In genomic region chr1:174036204-174036603, GRCh38 we compare ENCODE assay signal across 26 cellular contexts.
"Had no signal": no experiment of that assay in that cellular context is flagged by ENCODE, and none has a peak within 500 bp of the region (broad histone marks: within the 10 kb centered on the region; RNA-seq: fewer than 3 reads in every experiment).

No MANE protein-coding gene starts in this region.

- H3K4me3 Mint-ChIP-seq: central memory CD8-positive, alpha-beta T cell; dendritic cell treated with granulocyte-macrophage colony-stimulating factor and Interleukin-4, amounts not matched to agents 40 ng/mL and 50 ng/mL, for 4 days; naive thymus-derived CD4-positive, alpha-beta T cell; nephron; neural progenitor cell had no signal

- H3K27me3 Mint-ChIP-seq: central memory CD8-positive, alpha-beta T cell; dendritic cell treated with granulocyte-macrophage colony-stimulating factor and Interleukin-4, amounts not matched to agents 40 ng/mL and 50 ng/mL, for 4 days; progenitor cell of endocrine pancreas had no signal

- H3K9ac ChIP-seq: neural progenitor cell, parathyroid adenoma had no signal

- H3K27ac ChIP-seq: colonic mucosa, neural progenitor cell, parathyroid adenoma, stomach, thyroid gland had no signal

- H3K27me3 ChIP-seq: colonic mucosa, esophagus squamous epithelium, stomach, thyroid gland had no signal

- DNase-seq: colonic mucosa; effector memory CD4-positive, alpha-beta T cell; erythroblast; esophagus squamous epithelium; foreskin melanocyte; head of caudate nucleus; mammary epithelial cell; mesendoderm; midbrain; naive thymus-derived CD4-positive, alpha-beta T cell; stimulated activated CD4-positive, alpha-beta T cell treated with anti-CD3 and anti-CD28 coated beads, Interleukin-12 subunit alpha, Interleukin-12 subunit beta, amount 100 ng/mL, for 4 hours; stimulated activated CD4-positive, alpha-beta T cell treated with anti-CD3 and anti-CD28 coated beads, Interleukin-1b, Interleukin-23, amount 100 ng/mL, for 48 hours; stimulated activated CD4-positive, alpha-beta T cell treated with anti-CD3 and anti-CD28 coated beads, Interleukin-4, amount 100 ng/mL, for 1 hour; stimulated activated CD8-positive, alpha-beta memory T cell treated with anti-CD3 and anti-CD28 coated beads, Interleukin-4, amount 100 ng/mL, for 48 hours; stimulated activated naive CD4-positive, alpha-beta T cell treated with Interleukin-2 at 50 U/mL for 16 hours; stomach; thyroid gland; trophoblast cell had no signal

- H2AFZ ChIP-seq: neural progenitor cell, parathyroid adenoma had no signal

- H3K9me3 Mint-ChIP-seq: central memory CD8-positive, alpha-beta T cell; dendritic cell treated with granulocyte-macrophage colony-stimulating factor and Interleukin-4, amounts not matched to agents 40 ng/mL and 50 ng/mL, for 4 days; naive thymus-derived CD4-positive, alpha-beta T cell; nephron; neural progenitor cell had no signal

- ATAC-seq: naive thymus-derived CD4-positive, alpha-beta T cell; sciatic nerve had no signal

- H3K9me3 ChIP-seq: colonic mucosa, esophagus squamous epithelium, stomach, thyroid gland had no signal

- H3K36me3 Mint-ChIP-seq: naive thymus-derived CD4-positive, alpha-beta T cell; neural progenitor cell had no signal

- H3K4me2 ChIP-seq: neural progenitor cell, smooth muscle cell had no signal

- H3K36me3 ChIP-seq: colonic mucosa, esophagus squamous epithelium, neural progenitor cell, stomach, thyroid gland had no signal

- H3K27ac Mint-ChIP-seq: dendritic cell treated with granulocyte-macrophage colony-stimulating factor and Interleukin-4, amounts not matched to agents 40 ng/mL and 50 ng/mL, for 4 days; naive thymus-derived CD4-positive, alpha-beta T cell; neural progenitor cell; progenitor cell of endocrine pancreas had no signal

- H3K4me1 ChIP-seq: colonic mucosa, neural progenitor cell, parathyroid adenoma, stomach, thyroid gland had no signal

- H3K4me3 ChIP-seq: colonic mucosa, esophagus squamous epithelium, neural progenitor cell, smooth muscle cell, stomach, thyroid gland had no signal

- H3K4me1 Mint-ChIP-seq: central memory CD8-positive, alpha-beta T cell; naive thymus-derived CD4-positive, alpha-beta T cell; nephron; neural progenitor cell had no signal
